Comparison of ENCODE assay signal across 7 cellular contexts in genomic region chr5:140108093-140109049, GRCh38. TPM values are rescaled to one million over a fixed set of nuclear protein-coding genes. Genes with fewer than 3 reads are reported as not detected.
DNase-seq lines count a peak whose midpoint lies in the region; ATAC-seq and TF ChIP-seq lines count a peak whose summit lies in the region.

No MANE protein-coding gene starts in this region.

- no peak for TF ChIP-seq CTCF in GM12864 (IDR thresholded peaks at IDR 0.05; ENCODE audit: low read depth, low read length, missing control alignments)
- TF ChIP-seq CTCF in retinal pigment epithelial cell (conservative IDR thresholded peaks at IDR 0.05; ENCODE audit: low read depth, low read length): no peak

- H3K4me3 ChIP-seq in GM12864 (ENCODE audit: low read depth, low read length) (peak overlapping the region; percentile 82), retinal pigment epithelial cell (ENCODE audit: low read length) (peak overlapping the region; percentile 75)

- peaks cover 44% of the 10 kb centered on the region for H3K4me1 Mint-ChIP-seq in activated naive CD4-positive, alpha-beta T cell treated with anti-CD3 and anti-CD28 coated beads for 36 hours (ENCODE audit: low read depth)

- no peaks in the 10 kb centered on the region for H3K36me3 Mint-ChIP-seq in activated naive CD4-positive, alpha-beta T cell treated with anti-CD3 and anti-CD28 coated beads for 36 hours (ENCODE audit: low read depth)

- H3K27me3 Mint-ChIP-seq in activated naive CD4-positive, alpha-beta T cell treated with anti-CD3 and anti-CD28 coated beads for 36 hours (ENCODE audit: low read depth): no peaks in the 10 kb centered on the region

- ATAC-seq in left cardiac atrium: peak in 1 of 2 donors; percentile 7
- no peak for ATAC-seq in HG02973 (IDR thresholded peaks at IDR 0.05; ENCODE audit: unreplicated experiment)

- H3K27ac Mint-ChIP-seq in activated naive CD4-positive, alpha-beta T cell treated with anti-CD3 and anti-CD28 coated beads for 36 hours: peak overlapping the region; percentile 91

- CTCF ChIA-PET in activated naive CD4-positive, alpha-beta T cell treated with anti-CD3 and anti-CD28 coated beads for 36 hours (lab: Charles Lee): interaction anchor here (0.6 to 3.0 kb wide), 7 partner anchors 23 to 45 kb away, joined by 3 to 14 read pairs (median 3); no protein-coding TSS in a partner anchor

- peak overlapping the region; percentile 98 for H3K4me3 Mint-ChIP-seq in activated naive CD4-positive, alpha-beta T cell treated with anti-CD3 and anti-CD28 coated beads for 36 hours

- H3K9me3 Mint-ChIP-seq in activated naive CD4-positive, alpha-beta T cell treated with anti-CD3 and anti-CD28 coated beads for 36 hours: no peaks in the 10 kb centered on the region

- DNase-seq in GM12864 (ENCODE audit: low read depth) (no peak), M059J (ENCODE audit: low read depth) (peak; percentile 35), left cardiac atrium (peak; percentile 33), retinal pigment epithelial cell (ENCODE audit: low read depth) (no peak), T1000 (lab: John Stamatoyannopoulos, UW) (no peak)
- DNase-seq in activated naive CD4-positive, alpha-beta T cell treated with anti-CD3 and anti-CD28 coated beads for 36 hours: peak; percentile 47

- intact Hi-C loops in activated naive CD4-positive, alpha-beta T cell treated with anti-CD3 and anti-CD28 coated beads for 36 hours (cut with micrococcal nuclease): loop anchor here (1.0 to 5.0 kb wide), 7 partner anchors 67 to 1356 kb away; partner anchors contain the start of genes ANKHD1, CTNNA1, CYSTM1 and MATR3
- intact Hi-C loops in left cardiac atrium (cut with DNase I): loop anchor here in 1 of 2 donors (5.0 kb wide), 1 partner anchor 34 kb away; no protein-coding TSS in a partner anchor

RNA-seq across cellular contexts. Expression of gene PURA, which starts 5.5 kb away (rescaled TPM):
- total RNA-seq in M059J (2014; rRNA removed; shearing (Covaris generic)): 5.2 and 7.8 TPM in 2 replicates
- 10 to 100 TPM in 1 of 2 experiments, 1 to 10 TPM in 1; 9.0 to 10.3 TPM for total RNA-seq in activated naive CD4-positive, alpha-beta T cell treated with anti-CD3 and anti-CD28 coated beads for 36 hours
- total RNA-seq in left cardiac atrium: 10 to 100 TPM; 27.3 to 27.4 TPM

RNA-seq across cellular contexts. Expression of gene IGIP, which starts 17.4 kb away (rescaled TPM):
- total RNA-seq in M059J (2014; rRNA removed; shearing (Covaris generic)): 1.6 and 1.8 TPM in 2 replicates
- total RNA-seq in activated naive CD4-positive, alpha-beta T cell treated with anti-CD3 and anti-CD28 coated beads for 36 hours: 1 to 10 TPM; 1.4 to 1.6 TPM
- 10 to 100 TPM; 12.3 to 14.4 TPM for total RNA-seq in left cardiac atrium

Comparison
In these comparisons a context has a peak if more than half of its experiments do, and no peak if none do; other contexts are left out.
1. DNase-seq: peak in M059J (single experiment), activated naive CD4-positive, alpha-beta T cell treated with anti-CD3 and anti-CD28 coated beads for 36 hours (single experiment) and left cardiac atrium (single experiment); none in GM12864 (single experiment), retinal pigment epithelial cell (single experiment) and T1000 (single experiment).